8 cellular contexts compared by ENCODE assay signal in genomic region chr5:66143473-66144073, GRCh38. TPM values are rescaled to one million over a fixed set of nuclear protein-coding genes. Genes with fewer than 3 reads are reported as not detected.
DNase-seq lines count a peak whose midpoint lies in the region; ATAC-seq and TF ChIP-seq lines count a peak whose summit lies in the region.

No MANE protein-coding gene starts in this region.

- no peak for ATAC-seq in stimulated activated naive CD8-positive, alpha-beta T cell treated with anti-CD3 and anti-CD28 coated beads, Interleukin-15, Interleukin-2, amounts not matched to agents 100 U/mL and 50 U/mL, for 24 hours
- ATAC-seq in HG03139 (IDR thresholded peaks at IDR 0.05; ENCODE audit: unreplicated experiment), result peak; percentile 23

- DNase-seq in stimulated activated naive CD8-positive, alpha-beta T cell treated with anti-CD3 and anti-CD28 coated beads, Interleukin-15, Interleukin-2, amounts not matched to agents 100 U/mL and 50 U/mL, for 24 hours, result no peak
- DNase-seq in activated T-helper 1 cell treated with anti-CD3 and anti-CD28 coated beads, Interleukin-12 subunit alpha, Interleukin-12 subunit beta, Interleukin-2, Interleukin-4 antibody, amounts not matched to agents 30 ng/mL and 10 ng/mL and 1 ng/mL, durations not matched to agents 14 hours and 24 hours and 36 hours (ENCODE audit: low spot score), result no peak
- DNase-seq in spleen, result no peak
- DNase-seq in activated CD4-positive, CD25-positive, alpha-beta regulatory T cell (lab: John Stamatoyannopoulos, UW), result no peak
- no peak for DNase-seq in NCI-H446 (lab: John Stamatoyannopoulos, UW)

- peak overlapping the region; percentile 93 for H3K4me3 Mint-ChIP-seq in stimulated activated naive CD8-positive, alpha-beta T cell treated with anti-CD3 and anti-CD28 coated beads, Interleukin-15, Interleukin-2, amounts not matched to agents 100 ng/mL and 50 ng/mL, for 24 hours
- H3K4me3 Mint-ChIP-seq in activated T-helper 1 cell treated with anti-CD3 and anti-CD28 coated beads, Interleukin-12 subunit alpha, Interleukin-12 subunit beta, Interleukin-2, Interleukin-4 antibody, amounts not matched to agents 30 ng/mL and 10 ng/mL and 1 ng/mL, durations not matched to agents 14 hours and 24 hours and 36 hours, result peak overlapping the region; percentile 96

- H3K4me1 Mint-ChIP-seq in stimulated activated naive CD8-positive, alpha-beta T cell treated with anti-CD3 and anti-CD28 coated beads, Interleukin-15, Interleukin-2, amounts not matched to agents 100 ng/mL and 50 ng/mL, for 24 hours (ENCODE audit: low read depth), result peaks cover 58% of the 10 kb centered on the region
- H3K4me1 Mint-ChIP-seq in activated T-helper 1 cell treated with anti-CD3 and anti-CD28 coated beads, Interleukin-12 subunit alpha, Interleukin-12 subunit beta, Interleukin-2, Interleukin-4 antibody, amounts not matched to agents 30 ng/mL and 10 ng/mL and 1 ng/mL, durations not matched to agents 14 hours and 24 hours and 36 hours (ENCODE audit: low read depth), result peaks cover 48% of the 10 kb centered on the region

- peaks cover 19% of the 10 kb centered on the region for H3K36me3 Mint-ChIP-seq in stimulated activated naive CD8-positive, alpha-beta T cell treated with anti-CD3 and anti-CD28 coated beads, Interleukin-15, Interleukin-2, amounts not matched to agents 100 ng/mL and 50 ng/mL, for 24 hours (ENCODE audit: low read depth)
- peaks cover 4% of the 10 kb centered on the region for H3K36me3 Mint-ChIP-seq in activated T-helper 1 cell treated with anti-CD3 and anti-CD28 coated beads, Interleukin-12 subunit alpha, Interleukin-12 subunit beta, Interleukin-2, Interleukin-4 antibody, amounts not matched to agents 30 ng/mL and 10 ng/mL and 1 ng/mL, durations not matched to agents 14 hours and 24 hours and 36 hours (ENCODE audit: low read depth)

- H3K27ac Mint-ChIP-seq in stimulated activated naive CD8-positive, alpha-beta T cell treated with anti-CD3 and anti-CD28 coated beads, Interleukin-15, Interleukin-2, amounts not matched to agents 100 ng/mL and 50 ng/mL, for 24 hours, result peak overlapping the region; percentile 97
- peak overlapping the region; percentile 99 for H3K27ac Mint-ChIP-seq in activated T-helper 1 cell treated with anti-CD3 and anti-CD28 coated beads, Interleukin-12 subunit alpha, Interleukin-12 subunit beta, Interleukin-2, Interleukin-4 antibody, amounts not matched to agents 30 ng/mL and 10 ng/mL and 1 ng/mL, durations not matched to agents 14 hours and 24 hours and 36 hours

- peaks cover 27 to 47% (median 43%) of the 10 kb centered on the region in 6 donors for H3K4me1 ChIP-seq in spleen

- H3K27me3 Mint-ChIP-seq in stimulated activated naive CD8-positive, alpha-beta T cell treated with anti-CD3 and anti-CD28 coated beads, Interleukin-15, Interleukin-2, amounts not matched to agents 100 ng/mL and 50 ng/mL, for 24 hours, result no peaks in the 10 kb centered on the region
- H3K27me3 Mint-ChIP-seq in activated T-helper 1 cell treated with anti-CD3 and anti-CD28 coated beads, Interleukin-12 subunit alpha, Interleukin-12 subunit beta, Interleukin-2, Interleukin-4 antibody, amounts not matched to agents 30 ng/mL and 10 ng/mL and 1 ng/mL, durations not matched to agents 14 hours and 24 hours and 36 hours (ENCODE audit: insufficient read depth), result peaks cover 2% of the 10 kb centered on the region

- no peaks in the 10 kb centered on the region for H3K9me3 ChIP-seq in spleen

- H3K4me3 ChIP-seq in iPS-11a (ENCODE audit: low read depth, low read length), result peak overlapping the region; percentile 62
- peak overlapping the region; percentile 57 to 89 (median 77) for H3K4me3 ChIP-seq in spleen

- intact Hi-C loops in activated T-helper 1 cell treated with anti-CD3 and anti-CD28 coated beads, Interleukin-12 subunit alpha, Interleukin-12 subunit beta, Interleukin-2, Interleukin-4 antibody, amounts not matched to agents 30 ng/mL and 10 ng/mL and 1 ng/mL, durations not matched to agents 14 hours and 24 hours and 36 hours (cut with micrococcal nuclease), result loop anchor here (1.0 to 10.0 kb wide), 11 partner anchors 28 to 1379 kb away; partner anchors contain the start of genes CENPK, CWC27, NLN and PPWD1
- intact Hi-C loops in spleen (cut with DNase I; ENCODE audit: low total_unique reads), result loop anchor here (10.0 kb wide), 1 partner anchor 219 kb away; the partner anchor contains the start of gene ERBIN

- no peaks in the 10 kb centered on the region for H3K36me3 ChIP-seq in spleen

- no peaks in the 10 kb centered on the region for H3K27me3 ChIP-seq in spleen (replicated peaks in 1 of 7)

- 25 to 26% (median 26%) methylated on average over 16 of the region's 16 CpGs for WGBS in spleen, 5 donors

- TF ChIP-seq POLR2A in spleen (IDR thresholded peaks at IDR 0.05), result no peak

- H3K9me3 Mint-ChIP-seq in stimulated activated naive CD8-positive, alpha-beta T cell treated with anti-CD3 and anti-CD28 coated beads, Interleukin-15, Interleukin-2, amounts not matched to agents 100 ng/mL and 50 ng/mL, for 24 hours, result no peaks in the 10 kb centered on the region
- H3K9me3 Mint-ChIP-seq in activated T-helper 1 cell treated with anti-CD3 and anti-CD28 coated beads, Interleukin-12 subunit alpha, Interleukin-12 subunit beta, Interleukin-2, Interleukin-4 antibody, amounts not matched to agents 30 ng/mL and 10 ng/mL and 1 ng/mL, durations not matched to agents 14 hours and 24 hours and 36 hours, result no peaks in the 10 kb centered on the region

- no peak for TF ChIP-seq CTCF in spleen (IDR thresholded peaks at IDR 0.05 in 8 of 11, conservative IDR thresholded peaks at IDR 0.05 in 3 of 11)

- H3K27ac ChIP-seq in spleen, result peak overlapping the region; percentile 99 to 100 (median 100)

RNA-seq across cellular contexts. Expression of gene SREK1, which starts 0.5 kb away (rescaled TPM):
- 72.0 and 76.7 TPM in 2 replicates for total RNA-seq in activated T-helper 1 cell treated with anti-CD3 and anti-CD28 coated beads, Interleukin-12 subunit alpha, Interleukin-12 subunit beta, Interleukin-2, Interleukin-4 antibody, amounts not matched to agents 30 ng/mL and 10 ng/mL and 1 ng/mL, durations not matched to agents 14 hours and 24 hours and 36 hours
- 100 to 1,000 TPM in 4 of 7 donors, 10 to 100 TPM in 3; 77.6 to 170 (median 102) TPM for total RNA-seq in spleen
- polyA plus RNA-seq in spleen, result 10 to 100 TPM; 19.2 to 36.5 (median 30.2) TPM
